In genomic region chr1:30927448-30927847, GRCh38 we compare ENCODE assay signal across 17 cellular contexts. TPM values are rescaled to one million over a fixed set of nuclear protein-coding genes. Genes with fewer than 3 reads are reported as not detected.
DNase-seq lines count a peak whose midpoint lies in the region; ATAC-seq, FAIRE-seq and TF ChIP-seq lines count a peak whose summit lies in the region.
"Had no signal": no experiment of that assay in that cellular context is flagged by ENCODE, and none has a peak within 500 bp of the region (broad histone marks: within the 10 kb centered on the region; RNA-seq: fewer than 3 reads in every experiment).

No MANE protein-coding gene starts in this region.

- POLR2A ChIA-PET in HEK293 (lab: Yijun Ruan, JAX): no interaction called here
- POLR2A ChIA-PET in endothelial cell of umbilical vein (lab: Charles Lee): no interaction called here
- POLR2A ChIA-PET in T-cell (lab: Charles Lee): no interaction called here

- H3K4me2 ChIP-seq in endothelial cell of umbilical vein (ENCODE audit: insufficient read depth, low read length): no peak overlapping the region

- H3K27me3 Mint-ChIP-seq in T-cell: peaks cover 2 to 3% of the 10 kb centered on the region in 2 donors

- H3K4me3 Mint-ChIP-seq in T-cell: no peak overlapping the region
- H3K4me3 Mint-ChIP-seq: CD4-positive, alpha-beta T cell had no signal

- H3K36me3 Mint-ChIP-seq in T-cell: peaks cover 4% of the 10 kb centered on the region

- ATAC-seq in T-cell (replicated peaks in 1 of 4): no peak
- ATAC-seq in left lung: no peak
- no peak for ATAC-seq in GM21825 (IDR thresholded peaks at IDR 0.05; ENCODE audit: unreplicated experiment)

- H3K9me1 ChIP-seq in endothelial cell of umbilical vein (replicated peaks; ENCODE audit: control insufficient read depth, extremely low read depth, insufficient read depth, low read length): no peaks in the 10 kb centered on the region

- FAIRE-seq in G401.6 (lab: Jason Lieb, UNC) (peak; percentile 45), endothelial cell of umbilical vein (lab: Jason Lieb, UNC) (no peak)
- FAIRE-seq: A204.1, D721Med, GM12892, GM18507 had no signal

- DNase-seq in SK-N-MC (ENCODE audit: low read depth, low spot score): no peak
- DNase-seq in endothelial cell of umbilical vein (ENCODE audit: low read depth, low spot score): no peak
- no peak for DNase-seq in T-cell
- no peak for DNase-seq in left lung
- DNase-seq: AML-193; Caco-2; CD4-positive, alpha-beta T cell; GDM1 had no signal

- CTCF ChIA-PET in HEK293 (lab: Yijun Ruan, JAX) (interaction anchor here (2.3 to 3.7 kb wide), 4 partner anchors 8 to 208 kb away, joined by 12 to 30 read pairs (median 20); no protein-coding TSS in a partner anchor), endothelial cell of umbilical vein (lab: Charles Lee) (interaction anchor here (1.8 to 8.2 kb wide), 2 partner anchors 126 to 148 kb away, joined by 7 to 73 read pairs; no protein-coding TSS in a partner anchor), T-cell (lab: Charles Lee) (interaction anchor here in 1 of 2 donors (0.6 to 2.5 kb wide), 2 partner anchors 126 to 200 kb away, joined by 4 to 10 read pairs; no protein-coding TSS in a partner anchor)

- H3K27ac ChIP-seq in HEK293 (ENCODE audit: extremely low read depth, low read depth, low read length) (no peak overlapping the region), SK-N-MC (peak overlapping the region; percentile 26; the same call in 1 of the 2 replicates), endothelial cell of umbilical vein (ENCODE audit: insufficient read depth, low read depth, low read length) (no peak overlapping the region), left lung (no peak overlapping the region)
- H3K27ac ChIP-seq: C4-2B had no signal

- intact Hi-C loops in endothelial cell of umbilical vein (cut with micrococcal nuclease) (no loop called here), left lung (cut with DNase I) (no loop called here)

- H3K9me3 Mint-ChIP-seq in T-cell: no peaks in the 10 kb centered on the region
- H3K9me3 Mint-ChIP-seq: CD4-positive, alpha-beta T cell had no signal

- TF ChIP-seq POLR2A in endothelial cell of umbilical vein (IDR thresholded peaks at IDR 0.05; ENCODE audit: low read depth, low read length): no peak

- H3K36me3 ChIP-seq in HEK293 (ENCODE audit: control insufficient read depth in 2 of 2, insufficient read depth in 1 of 2, low read length in 2 of 2) (peaks cover 0 to 18% of the 10 kb centered on the region in 2 experiments; a peak in 1 of 3 replicates), SK-N-MC (ENCODE audit: insufficient read depth, low read length) (peaks cover 6% of the 10 kb centered on the region), endothelial cell of umbilical vein (ENCODE audit: control insufficient read depth in 2 of 2, extremely low read depth in 1 of 2, insufficient read depth in 2 of 2, low read length in 2 of 2) (peaks cover 3 to 8% of the 10 kb centered on the region in 2 experiments), left lung (peaks cover 0 to 20% of the 10 kb centered on the region in 2 donors)

- no peak overlapping the region for H3K27ac Mint-ChIP-seq in T-cell
- H3K27ac Mint-ChIP-seq: CD4-positive, alpha-beta T cell had no signal

- no peaks in the 10 kb centered on the region for H3K9me3 ChIP-seq in HEK293 (ENCODE audit: control insufficient read depth, insufficient read depth, low read depth, low read length)
- H3K9me3 ChIP-seq in SK-N-MC (ENCODE audit: low read depth, low read length): no peaks in the 10 kb centered on the region
- no peaks in the 10 kb centered on the region for H3K9me3 ChIP-seq in endothelial cell of umbilical vein (replicated peaks; ENCODE audit: control insufficient read depth, insufficient read depth, low read length)
- H3K9me3 ChIP-seq in left lung: no peaks in the 10 kb centered on the region
- H3K9me3 ChIP-seq: Caco-2, HAP-1 had no signal

- H3K4me3 ChIP-seq in HEK293 (ENCODE audit: low read depth, low read length): no peak overlapping the region
- H3K4me3 ChIP-seq in SK-N-MC: no peak overlapping the region
- H3K4me3 ChIP-seq in endothelial cell of umbilical vein (replicated peaks in 1 of 3; ENCODE audit: insufficient read depth in 1 of 3, low read depth in 1 of 3, low read length in 3 of 3): no peak overlapping the region
- H3K4me3 ChIP-seq in left lung: no peak overlapping the region
- H3K4me3 ChIP-seq: HAP-1 had no signal

- TF ChIP-seq CTCF in HEK293 (tag by site-specific recombination; IDR thresholded peaks at IDR 0.05) (no peak), endothelial cell of umbilical vein (IDR thresholded peaks at IDR 0.05; ENCODE audit: extremely low read depth in 1 of 2, insufficient read depth in 1 of 2, low read depth in 1 of 2, low read length in 2 of 2) (no peak), left lung (IDR thresholded peaks at IDR 0.05) (no peak)

- no TSS peak for BruUV-seq in endothelial cell of umbilical vein (replicated peaks; lab: Mats Ljungman, UMichigan)

- no peaks in the 10 kb centered on the region for H3K4me1 Mint-ChIP-seq in T-cell

- H3K4me1 ChIP-seq in HEK293 (ENCODE audit: control insufficient read depth, insufficient read depth, low read length): no peaks in the 10 kb centered on the region
- H3K4me1 ChIP-seq in endothelial cell of umbilical vein (ENCODE audit: control insufficient read depth, extremely low read depth, insufficient read depth, low read length): no peaks in the 10 kb centered on the region
- no peaks in the 10 kb centered on the region for H3K4me1 ChIP-seq in left lung
- H3K4me1 ChIP-seq: Caco-2 had no signal

- no peaks in the 10 kb centered on the region for H4K20me1 ChIP-seq in endothelial cell of umbilical vein (replicated peaks; ENCODE audit: control insufficient read depth, extremely low read depth, insufficient read depth, low read length)

- dilution Hi-C loops in endothelial cell of umbilical vein (cut with MboI; ENCODE audit: extremely low pct_ligation_motif_present, low sequenced_read_pairs): no loop called here

- H3K27me3 ChIP-seq in endothelial cell of umbilical vein (ENCODE audit: control insufficient read depth in 2 of 2, insufficient read depth in 2 of 2, low read length in 2 of 2) (no peaks in the 10 kb centered on the region), left lung (no peaks in the 10 kb centered on the region)

- H2AFZ ChIP-seq in endothelial cell of umbilical vein (ENCODE audit: low read depth, low read length): no peak overlapping the region

- H3K9ac ChIP-seq in SK-N-MC (ENCODE audit: insufficient read length) (peak overlapping the region; percentile 17), endothelial cell of umbilical vein (replicated peaks; ENCODE audit: extremely low read depth, insufficient read depth, low read length) (no peak overlapping the region)

- H3K79me2 ChIP-seq in endothelial cell of umbilical vein (ENCODE audit: control insufficient read depth, insufficient read depth, low read length): no peaks in the 10 kb centered on the region

TF ChIP-seq in HEK293, 187 proteins besides CTCF, POLR2A, EP300 and RAD21:
- peak; percentile 88 for TF ChIP-seq WT1 (tag by site-specific recombination; IDR thresholded peaks at IDR 0.05)
- TF ChIP-seq PRDM6 (tag by site-specific recombination; IDR thresholded peaks at IDR 0.05): 0 out of 2 replicates have a peak, but pooled peaks have one; percentile 15
- TF ChIP-seq ZNF529 (tag by site-specific recombination; IDR thresholded peaks at IDR 0.05; ENCODE audit: insufficient replicate concordance): no peak
- no peak for TF ChIP-seq TRIM28 (IDR thresholded peaks at IDR 0.05; ENCODE audit: borderline replicate concordance, low read length)

TF ChIP-seq in endothelial cell of umbilical vein, 7 proteins besides CTCF, POLR2A, EP300 and RAD21:
- TF ChIP-seq FOS (IDR thresholded peaks at IDR 0.05; ENCODE audit: borderline replicate concordance, insufficient read depth, low read length) (peak; percentile 21), MYC (IDR thresholded peaks at IDR 0.05; ENCODE audit: low read depth, low read length) (no peak), MAX (IDR thresholded peaks at IDR 0.05; ENCODE audit: insufficient read depth, insufficient read length) (no peak)

RNA-seq across cellular contexts. Expression of gene SDC3, which starts 18.9 kb away (rescaled TPM):
- total RNA-seq in endothelial cell of umbilical vein (20.8 and 25.9 TPM in 2 replicates), T-cell (1 to 10 TPM in 1 of 5 donors, under 1 TPM in 4; 0.07 to 1.1 (median 0.47) TPM), left lung (10 to 100 TPM; 48.2 to 65.2 TPM)
- polyA plus RNA-seq in endothelial cell of umbilical vein: 7.0 and 7.1 TPM in 2 replicates
- 6.8 and 8.2 TPM in 2 replicates for polyA plus RNA-seq in endothelial cell of umbilical vein (2011; cell fraction: cytosol; rRNA removed)
- 3.8 and 6.1 TPM in 2 replicates for polyA plus RNA-seq in endothelial cell of umbilical vein (2011; cell fraction: nucleus; rRNA removed)
- polyA plus RNA-seq in endothelial cell of umbilical vein (2012): 32.5 and 36.4 TPM in 2 replicates
- 11.0 and 13.1 TPM in 2 replicates for polyA minus RNA-seq in endothelial cell of umbilical vein
- 7.0 TPM for polyA minus RNA-seq in endothelial cell of umbilical vein (2011; cell fraction: cytosol; rRNA and poly(A)+ RNA removed)
- 3.8 and 4.6 TPM in 2 replicates for polyA minus RNA-seq in endothelial cell of umbilical vein (2011; cell fraction: nucleus; rRNA and poly(A)+ RNA removed)

Comparison
In these comparisons a context has a peak if more than half of its experiments do, and no peak if none do; other contexts are left out.
1. RNA of gene SDC3, which starts 18.9 kb away (total RNA-seq): 48.2 to 65.2 TPM in left lung and 20.8 to 25.9 TPM in endothelial cell of umbilical vein; 0.07 to 1.1 TPM in T-cell; every median in the first group is over 10 times any median in the second.